In the genomic region with DNA sequence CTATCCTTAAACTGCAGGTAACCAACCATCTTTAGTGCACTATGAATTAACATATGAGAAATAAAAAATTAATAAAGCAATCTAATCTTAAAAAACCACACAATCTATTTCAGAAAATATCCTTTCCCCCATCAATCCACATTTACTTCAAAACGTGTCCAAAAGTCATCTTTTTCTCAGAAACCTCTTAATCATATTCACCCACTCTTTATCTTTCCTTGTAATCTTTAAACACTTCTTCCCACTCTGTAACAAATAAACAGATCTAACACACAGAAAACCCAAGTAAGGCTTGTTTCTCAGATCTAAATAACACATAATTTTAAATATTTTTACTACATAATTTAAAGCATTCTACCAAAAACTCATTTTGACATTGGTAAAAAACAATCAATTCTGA, we compare ENCODE assay signal across 1 cellular context.
TF ChIP-seq lines count a peak whose summit lies in the region.

No MANE protein-coding gene starts in this region.

TF ChIP-seq in SK-N-SH treated with all-trans-retinoic acid at 6 μM for 48 hours, 23 proteins besides CTCF, POLR2A, EP300 and RAD21 (continued from another document):
- TF ChIP-seq TSHZ2 (CRISPR knock-in tag; IDR thresholded peaks at IDR 0.05) = no peak
- no peak for TF ChIP-seq ZNF8 (CRISPR knock-in tag; IDR thresholded peaks at IDR 0.05)
- no peak for TF ChIP-seq ISL1 (CRISPR knock-in tag; IDR thresholded peaks at IDR 0.05)
- TF ChIP-seq CREB5 (CRISPR knock-in tag; IDR thresholded peaks at IDR 0.05; ENCODE audit: low read depth) = no peak
- TF ChIP-seq ZFP30 (CRISPR knock-in tag; IDR thresholded peaks at IDR 0.05) = no peak
- TF ChIP-seq ZNF70 (CRISPR knock-in tag; IDR thresholded peaks at IDR 0.05) = no peak
- TF ChIP-seq, protein P1, sequence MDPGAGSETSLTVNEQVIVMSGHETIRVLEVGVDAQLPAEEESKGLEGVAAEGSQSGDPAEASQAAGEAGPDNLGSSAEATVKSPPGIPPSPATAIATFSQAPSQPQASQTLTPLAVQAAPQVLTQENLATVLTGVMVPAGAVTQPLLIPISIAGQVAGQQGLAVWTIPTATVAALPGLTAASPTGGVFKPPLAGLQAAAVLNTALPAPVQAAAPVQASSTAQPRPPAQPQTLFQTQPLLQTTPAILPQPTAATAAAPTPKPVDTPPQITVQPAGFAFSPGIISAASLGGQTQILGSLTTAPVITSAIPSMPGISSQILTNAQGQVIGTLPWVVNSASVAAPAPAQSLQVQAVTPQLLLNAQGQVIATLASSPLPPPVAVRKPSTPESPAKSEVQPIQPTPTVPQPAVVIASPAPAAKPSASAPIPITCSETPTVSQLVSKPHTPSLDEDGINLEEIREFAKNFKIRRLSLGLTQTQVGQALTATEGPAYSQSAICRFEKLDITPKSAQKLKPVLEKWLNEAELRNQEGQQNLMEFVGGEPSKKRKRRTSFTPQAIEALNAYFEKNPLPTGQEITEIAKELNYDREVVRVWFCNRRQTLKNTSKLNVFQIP (CRISPR knock-in tag; IDR thresholded peaks at IDR 0.05; ENCODE audit: borderline replicate concordance, low read depth) = no peak
- no peak for TF ChIP-seq SNAI2 (CRISPR knock-in tag; IDR thresholded peaks at IDR 0.05)
